Comparison of ENCODE assay signal across 1 cellular context in the genomic region with DNA sequence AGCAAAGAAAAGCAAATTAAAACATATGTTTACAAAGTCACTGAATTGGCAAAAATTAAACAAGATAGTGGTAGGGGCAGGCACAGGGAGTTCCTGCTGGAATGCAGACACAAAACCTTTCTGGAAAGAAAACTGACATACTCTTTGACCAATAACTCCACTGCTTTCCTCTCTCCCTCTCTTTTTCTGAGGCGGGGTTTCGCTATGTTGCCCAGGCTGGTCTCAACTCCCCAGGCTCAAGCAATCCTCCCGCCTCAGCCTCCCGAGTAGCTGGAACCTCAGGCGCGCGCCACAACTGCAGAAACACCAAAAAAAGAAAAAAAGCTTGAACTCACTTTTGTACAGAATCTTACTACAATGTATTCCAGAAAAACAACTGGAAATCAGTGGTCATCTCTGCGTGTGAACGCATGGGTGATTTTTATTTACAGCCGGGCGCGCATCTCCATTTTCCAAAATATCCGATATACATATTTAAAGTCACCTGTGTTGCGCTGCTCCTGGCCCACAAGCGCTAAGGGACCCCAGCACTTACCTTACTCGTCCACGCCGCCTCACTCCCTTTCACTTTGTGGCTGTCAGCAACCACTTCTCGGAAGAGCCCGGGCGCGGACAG.
TF ChIP-seq lines count a peak whose summit lies in the region.

No MANE protein-coding gene starts in this region.

TF ChIP-seq in K562, 482 proteins besides CTCF, POLR2A, EP300 and RAD21:
- TF ChIP-seq SMARCC2 (IDR thresholded peaks at IDR 0.05; ENCODE audit: low read depth) (0 out of 2 replicates have a peak, but pooled peaks have one; percentile 28), SREBF1 (IDR thresholded peaks at IDR 0.05; ENCODE audit: borderline replicate concordance, low read depth, low read length) (no peak), HDAC1 (IDR thresholded peaks at IDR 0.05) (peak in 1 of 2 experiments; percentile 86; a peak in 1 of 4 replicates), RBM25 (IDR thresholded peaks at IDR 0.05; ENCODE audit: low read depth, low read length, severe bottlenecking) (peak; percentile 50), SMARCA4 (IDR thresholded peaks at IDR 0.05) (peak; percentile 30; the same call in 1 of the 2 replicates), ZNF507 (tag; conservative IDR thresholded peaks at IDR 0.05) (no peak), ZNF121 (CRISPR knock-in tag; conservative IDR thresholded peaks at IDR 0.05) (peak; percentile 29; the same call in 1 of the 2 replicates), SIN3A (IDR thresholded peaks at IDR 0.05; ENCODE audit: borderline replicate concordance in 2 of 2, control insufficient read depth in 1 of 2, low read depth in 2 of 2, low read length in 2 of 2) (peak in 1 of 2 experiments; percentile 27; a peak in 2 of 4 replicates), KDM4B (IDR thresholded peaks at IDR 0.05; ENCODE audit: borderline replicate concordance in 2 of 2, low read depth in 1 of 2) (no peak), HDAC2 (IDR thresholded peaks at IDR 0.05) (0 out of 2 replicates have a peak, but pooled peaks have one; percentile 37), HMGN3 (IDR thresholded peaks at IDR 0.05; ENCODE audit: borderline replicate concordance, extremely low read depth, insufficient read length, low read depth, low read length) (peak; percentile 36), ZNF316 (IDR thresholded peaks at IDR 0.05) (0 out of 2 replicates have a peak, but pooled peaks have one; percentile 4), ZBTB7A (IDR thresholded peaks at IDR 0.05; ENCODE audit: borderline replicate concordance, control insufficient read depth, low read depth, low read length) (0 out of 2 replicates have a peak, but pooled peaks have one; percentile 28), ZNF274 (IDR thresholded peaks at IDR 0.05; ENCODE audit: borderline replicate concordance, low read depth, low read length) (no peak), LCOR (CRISPR knock-in tag; IDR thresholded peaks at IDR 0.05) (peak; percentile 18; the same call in 1 of the 2 replicates), ZSCAN29 (IDR thresholded peaks at IDR 0.05) (no peak), RCOR1 (IDR thresholded peaks at IDR 0.05; ENCODE audit: borderline replicate concordance in 1 of 2, low read depth in 2 of 2, low read length in 2 of 2) (0 out of 4 replicates have a peak, but pooled peaks of 1 of the 2 experiments have one; percentile 15), SMAD2 (IDR thresholded peaks at IDR 0.05; ENCODE audit: low read depth, low read length) (no peak), DPF2 (IDR thresholded peaks at IDR 0.05) (0 out of 2 replicates have a peak, but pooled peaks have one; percentile 9), KAT7 (CRISPR knock-in tag; IDR thresholded peaks at IDR 0.05; ENCODE audit: borderline replicate concordance) (0 out of 2 replicates have a peak, but pooled peaks have one; percentile 25), ARID1B (IDR thresholded peaks at IDR 0.05) (peak; percentile 23; the same call in 1 of the 2 replicates), MYC (IDR thresholded peaks at IDR 0.05; ENCODE audit: low read depth, low read length) (no peak), MYC (CRISPR knock-in tag; IDR thresholded peaks at IDR 0.05; ENCODE audit: borderline replicate concordance, low read depth) (0 out of 2 replicates have a peak, but pooled peaks have one; percentile 23), CC2D1A (IDR thresholded peaks at IDR 0.05) (0 out of 2 replicates have a peak, but pooled peaks have one; percentile 14), ZNF12 (CRISPR knock-in tag; IDR thresholded peaks at IDR 0.05) (0 out of 2 replicates have a peak, but pooled peaks have one; percentile 46), JUN (IDR thresholded peaks at IDR 0.05; ENCODE audit: borderline replicate concordance, low read depth, low read length) (no peak), JUN (CRISPR knock-in tag; IDR thresholded peaks at IDR 0.05; ENCODE audit: borderline replicate concordance) (0 out of 2 replicates have a peak, but pooled peaks have one; percentile 33), BCOR (IDR thresholded peaks at IDR 0.05) (peak; percentile 54; the same call in 1 of the 2 replicates)
- TF ChIP-seq, protein P1, sequence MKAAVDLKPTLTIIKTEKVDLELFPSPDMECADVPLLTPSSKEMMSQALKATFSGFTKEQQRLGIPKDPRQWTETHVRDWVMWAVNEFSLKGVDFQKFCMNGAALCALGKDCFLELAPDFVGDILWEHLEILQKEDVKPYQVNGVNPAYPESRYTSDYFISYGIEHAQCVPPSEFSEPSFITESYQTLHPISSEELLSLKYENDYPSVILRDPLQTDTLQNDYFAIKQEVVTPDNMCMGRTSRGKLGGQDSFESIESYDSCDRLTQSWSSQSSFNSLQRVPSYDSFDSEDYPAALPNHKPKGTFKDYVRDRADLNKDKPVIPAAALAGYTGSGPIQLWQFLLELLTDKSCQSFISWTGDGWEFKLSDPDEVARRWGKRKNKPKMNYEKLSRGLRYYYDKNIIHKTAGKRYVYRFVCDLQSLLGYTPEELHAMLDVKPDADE (conservative IDR thresholded peaks at IDR 0.05; ENCODE audit: control insufficient read depth, low read depth, low read length): 0 out of 2 replicates have a peak, but pooled peaks have one; percentile 3
- TF ChIP-seq, protein P2, sequence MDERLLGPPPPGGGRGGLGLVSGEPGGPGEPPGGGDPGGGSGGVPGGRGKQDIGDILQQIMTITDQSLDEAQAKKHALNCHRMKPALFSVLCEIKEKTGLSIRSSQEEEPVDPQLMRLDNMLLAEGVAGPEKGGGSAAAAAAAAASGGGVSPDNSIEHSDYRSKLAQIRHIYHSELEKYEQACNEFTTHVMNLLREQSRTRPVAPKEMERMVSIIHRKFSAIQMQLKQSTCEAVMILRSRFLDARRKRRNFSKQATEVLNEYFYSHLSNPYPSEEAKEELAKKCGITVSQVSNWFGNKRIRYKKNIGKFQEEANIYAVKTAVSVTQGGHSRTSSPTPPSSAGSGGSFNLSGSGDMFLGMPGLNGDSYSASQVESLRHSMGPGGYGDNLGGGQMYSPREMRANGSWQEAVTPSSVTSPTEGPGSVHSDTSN (CRISPR knock-in tag; IDR thresholded peaks at IDR 0.05; ENCODE audit: low read depth): no peak
- TF ChIP-seq, protein P2 (tag; conservative IDR thresholded peaks at IDR 0.05; ENCODE audit: low read depth): peak; percentile 72; the same call in 1 of the 2 replicates
- TF ChIP-seq, protein P3, sequence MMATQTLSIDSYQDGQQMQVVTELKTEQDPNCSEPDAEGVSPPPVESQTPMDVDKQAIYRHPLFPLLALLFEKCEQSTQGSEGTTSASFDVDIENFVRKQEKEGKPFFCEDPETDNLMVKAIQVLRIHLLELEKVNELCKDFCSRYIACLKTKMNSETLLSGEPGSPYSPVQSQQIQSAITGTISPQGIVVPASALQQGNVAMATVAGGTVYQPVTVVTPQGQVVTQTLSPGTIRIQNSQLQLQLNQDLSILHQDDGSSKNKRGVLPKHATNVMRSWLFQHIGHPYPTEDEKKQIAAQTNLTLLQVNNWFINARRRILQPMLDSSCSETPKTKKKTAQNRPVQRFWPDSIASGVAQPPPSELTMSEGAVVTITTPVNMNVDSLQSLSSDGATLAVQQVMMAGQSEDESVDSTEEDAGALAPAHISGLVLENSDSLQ (IDR thresholded peaks at IDR 0.05): peak; percentile 93
- TF ChIP-seq, protein P4, sequence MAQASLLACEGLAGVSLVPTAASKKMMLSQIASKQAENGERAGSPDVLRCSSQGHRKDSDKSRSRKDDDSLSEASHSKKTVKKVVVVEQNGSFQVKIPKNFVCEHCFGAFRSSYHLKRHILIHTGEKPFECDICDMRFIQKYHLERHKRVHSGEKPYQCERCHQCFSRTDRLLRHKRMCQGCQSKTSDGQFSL (CRISPR knock-in tag; IDR thresholded peaks at IDR 0.05): no peak
- TF ChIP-seq, protein P4 (tag; IDR thresholded peaks at IDR 0.05): no peak
- TF ChIP-seq, protein P5, sequence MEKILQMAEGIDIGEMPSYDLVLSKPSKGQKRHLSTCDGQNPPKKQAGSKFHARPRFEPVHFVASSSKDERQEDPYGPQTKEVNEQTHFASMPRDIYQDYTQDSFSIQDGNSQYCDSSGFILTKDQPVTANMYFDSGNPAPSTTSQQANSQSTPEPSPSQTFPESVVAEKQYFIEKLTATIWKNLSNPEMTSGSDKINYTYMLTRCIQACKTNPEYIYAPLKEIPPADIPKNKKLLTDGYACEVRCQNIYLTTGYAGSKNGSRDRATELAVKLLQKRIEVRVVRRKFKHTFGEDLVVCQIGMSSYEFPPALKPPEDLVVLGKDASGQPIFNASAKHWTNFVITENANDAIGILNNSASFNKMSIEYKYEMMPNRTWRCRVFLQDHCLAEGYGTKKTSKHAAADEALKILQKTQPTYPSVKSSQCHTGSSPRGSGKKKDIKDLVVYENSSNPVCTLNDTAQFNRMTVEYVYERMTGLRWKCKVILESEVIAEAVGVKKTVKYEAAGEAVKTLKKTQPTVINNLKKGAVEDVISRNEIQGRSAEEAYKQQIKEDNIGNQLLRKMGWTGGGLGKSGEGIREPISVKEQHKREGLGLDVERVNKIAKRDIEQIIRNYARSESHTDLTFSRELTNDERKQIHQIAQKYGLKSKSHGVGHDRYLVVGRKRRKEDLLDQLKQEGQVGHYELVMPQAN (IDR thresholded peaks at IDR 0.05; ENCODE audit: borderline replicate concordance): peak; percentile 87; the same call in 1 of the 2 replicates
- TF ChIP-seq, protein P6, sequence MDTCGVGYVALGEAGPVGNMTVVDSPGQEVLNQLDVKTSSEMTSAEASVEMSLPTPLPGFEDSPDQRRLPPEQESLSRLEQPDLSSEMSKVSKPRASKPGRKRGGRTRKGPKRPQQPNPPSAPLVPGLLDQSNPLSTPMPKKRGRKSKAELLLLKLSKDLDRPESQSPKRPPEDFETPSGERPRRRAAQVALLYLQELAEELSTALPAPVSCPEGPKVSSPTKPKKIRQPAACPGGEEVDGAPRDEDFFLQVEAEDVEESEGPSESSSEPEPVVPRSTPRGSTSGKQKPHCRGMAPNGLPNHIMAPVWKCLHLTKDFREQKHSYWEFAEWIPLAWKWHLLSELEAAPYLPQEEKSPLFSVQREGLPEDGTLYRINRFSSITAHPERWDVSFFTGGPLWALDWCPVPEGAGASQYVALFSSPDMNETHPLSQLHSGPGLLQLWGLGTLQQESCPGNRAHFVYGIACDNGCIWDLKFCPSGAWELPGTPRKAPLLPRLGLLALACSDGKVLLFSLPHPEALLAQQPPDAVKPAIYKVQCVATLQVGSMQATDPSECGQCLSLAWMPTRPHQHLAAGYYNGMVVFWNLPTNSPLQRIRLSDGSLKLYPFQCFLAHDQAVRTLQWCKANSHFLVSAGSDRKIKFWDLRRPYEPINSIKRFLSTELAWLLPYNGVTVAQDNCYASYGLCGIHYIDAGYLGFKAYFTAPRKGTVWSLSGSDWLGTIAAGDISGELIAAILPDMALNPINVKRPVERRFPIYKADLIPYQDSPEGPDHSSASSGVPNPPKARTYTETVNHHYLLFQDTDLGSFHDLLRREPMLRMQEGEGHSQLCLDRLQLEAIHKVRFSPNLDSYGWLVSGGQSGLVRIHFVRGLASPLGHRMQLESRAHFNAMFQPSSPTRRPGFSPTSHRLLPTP (IDR thresholded peaks at IDR 0.05; ENCODE audit: borderline replicate concordance, extremely low read depth, insufficient read length): no peak
TF ChIP-seq in K562: peak in this region for 24.
